Comparison of ENCODE assay signal across 21 cellular contexts in genomic region chr1:238196516-238196915, GRCh38.
"Had no signal": no experiment of that assay in that cellular context is flagged by ENCODE, and none has a peak within 500 bp of the region (broad histone marks: within the 10 kb centered on the region; RNA-seq: fewer than 3 reads in every experiment).

No MANE protein-coding gene starts in this region.

- H3K9me3 Mint-ChIP-seq: mesothelial cell of epicardium, nephron progenitor cell had no signal

- H3K36me3 Mint-ChIP-seq: mesothelial cell of epicardium; naive B cell; natural killer cell; stimulated activated effector memory CD8-positive, alpha-beta T cell treated with anti-CD3 and anti-CD28 coated beads, Interleukin-12 subunit alpha, Interleukin-12 subunit beta, amount 100 ng/mL, for 72 hours had no signal

- H3K4me3 Mint-ChIP-seq: mesothelial cell of epicardium; naive B cell; natural killer cell; nephron progenitor cell; stimulated activated effector memory CD8-positive, alpha-beta T cell treated with anti-CD3 and anti-CD28 coated beads, Interleukin-12 subunit alpha, Interleukin-12 subunit beta, amount 100 ng/mL, for 72 hours; stimulated activated naive CD8-positive, alpha-beta T cell treated with anti-CD3 and anti-CD28 coated beads, Interleukin-15, Interleukin-2, amounts not matched to agents 100 ng/mL and 50 ng/mL, for 24 hours had no signal

- DNase-seq: hippocampal formation; kidney; left ventricle myocardium inferior; mesendoderm; naive B cell; natural killer cell; nephron progenitor cell; ovary; retina; right cardiac atrium; stimulated activated CD4-positive, alpha-beta T cell treated with anti-CD3 and anti-CD28 coated beads, Interleukin-12 subunit alpha, Interleukin-12 subunit beta, amount 100 ng/mL, for 4 hours; stimulated activated CD4-positive, alpha-beta T cell treated with anti-CD3 and anti-CD28 coated beads, Interleukin-15, amount 100 ng/mL, for 24 hours; stimulated activated CD4-positive, alpha-beta T cell treated with anti-CD3 and anti-CD28 coated beads, Interleukin-2, amount 100 ng/mL, for 24 hours; stimulated activated CD4-positive, alpha-beta T cell treated with anti-CD3 and anti-CD28 coated beads, Interleukin-4, amount 100 ng/mL, for 1 hour; stimulated activated naive CD4-positive, alpha-beta T cell; tibial artery; upper lobe of right lung had no signal

- H3K27ac Mint-ChIP-seq: mesothelial cell of epicardium; naive B cell; natural killer cell; nephron progenitor cell; stimulated activated effector memory CD8-positive, alpha-beta T cell treated with anti-CD3 and anti-CD28 coated beads, Interleukin-12 subunit alpha, Interleukin-12 subunit beta, amount 100 ng/mL, for 72 hours; stimulated activated naive CD8-positive, alpha-beta T cell treated with anti-CD3 and anti-CD28 coated beads, Interleukin-15, Interleukin-2, amounts not matched to agents 100 ng/mL and 50 ng/mL, for 24 hours had no signal

- H3K27me3 Mint-ChIP-seq: naive B cell; stimulated activated naive CD8-positive, alpha-beta T cell treated with anti-CD3 and anti-CD28 coated beads, Interleukin-15, Interleukin-2, amounts not matched to agents 100 ng/mL and 50 ng/mL, for 24 hours had no signal

- H3K4me1 Mint-ChIP-seq: mesothelial cell of epicardium; naive B cell; natural killer cell; nephron progenitor cell; stimulated activated effector memory CD8-positive, alpha-beta T cell treated with anti-CD3 and anti-CD28 coated beads, Interleukin-12 subunit alpha, Interleukin-12 subunit beta, amount 100 ng/mL, for 72 hours had no signal

- ATAC-seq: natural killer cell; right cardiac atrium; sciatic nerve; stimulated activated effector memory CD8-positive, alpha-beta T cell treated with anti-CD3 and anti-CD28 coated beads, Interleukin-12 subunit alpha, Interleukin-12 subunit beta, amount 100 ng/mL, for 72 hours; upper lobe of right lung had no signal
